In the genomic region with DNA sequence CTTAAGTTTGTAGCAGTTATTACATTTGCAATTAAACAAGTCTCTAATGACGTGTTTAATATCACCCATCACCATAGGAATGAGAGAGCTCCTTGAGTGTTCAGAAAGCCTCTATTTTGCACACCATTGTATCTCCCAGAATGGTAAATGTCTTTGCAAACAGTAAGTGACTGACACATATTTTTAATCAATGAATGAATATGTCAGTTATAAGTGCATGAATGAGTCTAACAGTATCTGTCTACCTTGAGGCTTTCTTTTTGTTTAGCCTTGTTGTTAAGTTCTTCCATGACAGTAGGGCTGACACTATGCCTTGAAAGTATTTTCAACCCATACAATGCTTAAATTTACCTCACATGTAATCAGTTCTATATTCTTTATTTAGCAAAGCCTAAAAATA, we compare ENCODE assay signal across 40 cellular contexts.
"Had no signal": no experiment of that assay in that cellular context is flagged by ENCODE, and none has a peak within 500 bp of the region (broad histone marks: within the 10 kb centered on the region; RNA-seq: fewer than 3 reads in every experiment).

No MANE protein-coding gene starts in this region.

- H3K36me3 ChIP-seq: adrenal gland, ascending aorta, brain microvascular endothelial cell, breast epithelium, cardiac muscle cell had no signal

- DNase-seq: activated effector memory CD4-positive, alpha-beta T cell treated with anti-CD3 and anti-CD28 coated beads, Interleukin-2, amount 50 U/mL, for 16 hours; activated effector memory CD4-positive, alpha-beta T cell treated with Interleukin-2 at 50 U/mL for 16 hours; activated gamma-delta T cell; activated gamma-delta T cell treated with Interleukin-2 at 50 U/mL for 16 hours; activated naive CD4-positive, alpha-beta T cell; activated naive CD4-positive, alpha-beta T cell treated with anti-CD3 and anti-CD28 coated beads for 36 hours; activated naive CD4-positive, alpha-beta T cell treated with anti-CD3 and anti-CD28 coated beads, Interleukin-2, amount 10 ng/mL, durations not matched to agents 7 days and 5 days; activated naive CD4-positive, alpha-beta T cell treated with anti-CD3 and anti-CD28 coated beads, Interleukin-2, amount 50 U/mL, for 16 hours; activated naive CD4-positive, alpha-beta T cell treated with Interleukin-2 at 50 U/mL for 16 hours; activated naive CD8-positive, alpha-beta T cell treated with anti-CD3 and anti-CD28 coated beads for 36 hours; activated naive CD8-positive, alpha-beta T cell treated with anti-CD3 and anti-CD28 coated beads, Interleukin-2, amount 10 ng/mL, durations not matched to agents 7 days and 5 days; activated naive CD8-positive, alpha-beta T cell treated with anti-CD3 and anti-CD28 coated beads, Interleukin-2, amount 50 U/mL, for 24 hours; activated T-cell treated with anti-CD3 and anti-CD28 coated beads, Interleukin-2, amount 50 U/mL, for 1 hour; activated T-cell treated with anti-CD3 and anti-CD28 coated beads, Interleukin-2, amount 50 U/mL, for 24 hours; activated T-cell treated with anti-CD3 and anti-CD28 coated beads, Interleukin-2, amount 50 U/mL, for 4 hours; activated T-cell treated with anti-CD3 and anti-CD28 coated beads, Interleukin-2, amount 50 U/mL, for 48 hours; activated T-cell treated with anti-CD3 and anti-CD28 coated beads, Interleukin-2, amount 50 U/mL, for 72 hours; adrenal gland; amniotic stem cell; amygdala; anterior cingulate cortex; aorta; body of pancreas; brain microvascular endothelial cell; caudate nucleus; central memory CD4-positive, alpha-beta T cell; cerebellar nuclear complex had no signal

- H3K4me3 ChIP-seq: adrenal gland, ascending aorta, body of pancreas, breast epithelium, cardiac muscle cell had no signal

- ATAC-seq: activated naive CD4-positive, alpha-beta T cell treated with anti-CD3 and anti-CD28 coated beads, Interleukin-2, amount 50 U/mL, for 72 hours; activated naive CD8-positive, alpha-beta T cell treated with anti-CD3 and anti-CD28 coated beads, Interleukin-2, amount 50 U/mL, for 24 hours; activated T-cell treated with anti-CD3 and anti-CD28 coated beads, Interleukin-2, amount 50 U/mL, for 4 hours; activated T-cell treated with anti-CD3 and anti-CD28 coated beads, Interleukin-2, amount 50 U/mL, for 72 hours; activated T-helper 17 cell treated with anti-CD3 and anti-CD28 coated beads, Interleukin-2, amount 50 U/mL, for 72 hours; body of pancreas had no signal

- H3K27me3 ChIP-seq: adrenal gland, ascending aorta, body of pancreas, brain microvascular endothelial cell, breast epithelium, cardiac muscle cell had no signal

- H3K4me1 ChIP-seq: adrenal gland, ascending aorta, body of pancreas, breast epithelium had no signal

- H3K4me1 Mint-ChIP-seq: activated naive CD4-positive, alpha-beta T cell treated with anti-CD3 and anti-CD28 coated beads, Interleukin-2, amount 10 ng/mL, durations not matched to agents 7 days and 5 days; activated naive CD4-positive, alpha-beta T cell treated with anti-CD3 and anti-CD28 coated beads, Interleukin-2, amount 50 U/mL, for 24 hours; activated naive CD8-positive, alpha-beta T cell treated with anti-CD3 and anti-CD28 coated beads for 36 hours; activated naive CD8-positive, alpha-beta T cell treated with anti-CD3 and anti-CD28 coated beads, Interleukin-2, amount 10 ng/mL, durations not matched to agents 7 days and 5 days; activated naive CD8-positive, alpha-beta T cell treated with anti-CD3 and anti-CD28 coated beads, Interleukin-2, amount 50 U/mL, for 24 hours; activated T-helper 17 cell treated with anti-CD3 and anti-CD28 coated beads, Interleukin-2, amount 50 U/mL, for 72 hours; brain; central memory CD8-positive, alpha-beta T cell had no signal

- H3K9me3 ChIP-seq: adrenal gland, ascending aorta, body of pancreas had no signal

- H3K27ac ChIP-seq: adrenal gland, ascending aorta, body of pancreas, brain microvascular endothelial cell, breast epithelium, cardiac muscle cell had no signal

- H3K4me3 Mint-ChIP-seq: activated naive CD4-positive, alpha-beta T cell treated with anti-CD3 and anti-CD28 coated beads for 36 hours; activated naive CD4-positive, alpha-beta T cell treated with anti-CD3 and anti-CD28 coated beads, Interleukin-2, amount 10 ng/mL, durations not matched to agents 7 days and 5 days; activated naive CD4-positive, alpha-beta T cell treated with anti-CD3 and anti-CD28 coated beads, Interleukin-2, amount 50 U/mL, for 24 hours; activated naive CD8-positive, alpha-beta T cell; activated naive CD8-positive, alpha-beta T cell treated with anti-CD3 and anti-CD28 coated beads for 36 hours; activated naive CD8-positive, alpha-beta T cell treated with anti-CD3 and anti-CD28 coated beads, Interleukin-2, amount 10 ng/mL, durations not matched to agents 7 days and 5 days; activated naive CD8-positive, alpha-beta T cell treated with anti-CD3 and anti-CD28 coated beads, Interleukin-2, amount 50 U/mL, for 24 hours; activated T-cell treated with anti-CD3 and anti-CD28 coated beads, Interleukin-2, amount 50 U/mL, for 24 hours; activated T-cell treated with anti-CD3 and anti-CD28 coated beads, Interleukin-2, amount 50 U/mL, for 4 hours; activated T-cell treated with anti-CD3 and anti-CD28 coated beads, Interleukin-2, amount 50 U/mL, for 72 hours; activated T-helper 1 cell treated with anti-CD3 and anti-CD28 coated beads, Interleukin-12 subunit alpha, Interleukin-12 subunit beta, Interleukin-2, Interleukin-4 antibody, amounts not matched to agents 30 ng/mL and 10 ng/mL and 1 ng/mL, durations not matched to agents 14 hours and 24 hours and 36 hours; activated T-helper 17 cell treated with anti-CD3 and anti-CD28 coated beads, Interleukin-2, amount 50 U/mL, for 72 hours; brain; central memory CD8-positive, alpha-beta T cell had no signal

- H3K36me3 Mint-ChIP-seq: activated naive CD4-positive, alpha-beta T cell treated with anti-CD3 and anti-CD28 coated beads, Interleukin-2, amount 10 ng/mL, durations not matched to agents 7 days and 5 days; activated naive CD4-positive, alpha-beta T cell treated with anti-CD3 and anti-CD28 coated beads, Interleukin-2, amount 50 U/mL, for 24 hours; activated naive CD4-positive, alpha-beta T cell treated with anti-CD3 and anti-CD28 coated beads, Interleukin-2, amount 50 U/mL, for 72 hours; activated naive CD8-positive, alpha-beta T cell; activated naive CD8-positive, alpha-beta T cell treated with anti-CD3 and anti-CD28 coated beads for 36 hours; activated naive CD8-positive, alpha-beta T cell treated with anti-CD3 and anti-CD28 coated beads, Interleukin-2, amount 10 ng/mL, durations not matched to agents 7 days and 5 days; brain had no signal

- FAIRE-seq: astrocyte, bronchial epithelial cell had no signal

- H3K27ac Mint-ChIP-seq: activated naive CD4-positive, alpha-beta T cell treated with anti-CD3 and anti-CD28 coated beads for 36 hours; activated naive CD4-positive, alpha-beta T cell treated with anti-CD3 and anti-CD28 coated beads, Interleukin-2, amount 10 ng/mL, durations not matched to agents 7 days and 5 days; activated naive CD4-positive, alpha-beta T cell treated with anti-CD3 and anti-CD28 coated beads, Interleukin-2, amount 50 U/mL, for 24 hours; activated naive CD4-positive, alpha-beta T cell treated with anti-CD3 and anti-CD28 coated beads, Interleukin-2, amount 50 U/mL, for 72 hours; activated naive CD8-positive, alpha-beta T cell; activated naive CD8-positive, alpha-beta T cell treated with anti-CD3 and anti-CD28 coated beads for 36 hours; activated naive CD8-positive, alpha-beta T cell treated with anti-CD3 and anti-CD28 coated beads, Interleukin-2, amount 10 ng/mL, durations not matched to agents 7 days and 5 days; activated naive CD8-positive, alpha-beta T cell treated with anti-CD3 and anti-CD28 coated beads, Interleukin-2, amount 50 U/mL, for 24 hours; activated T-cell treated with anti-CD3 and anti-CD28 coated beads, Interleukin-2, amount 50 U/mL, for 24 hours; activated T-cell treated with anti-CD3 and anti-CD28 coated beads, Interleukin-2, amount 50 U/mL, for 72 hours; activated T-helper 1 cell treated with anti-CD3 and anti-CD28 coated beads, Interleukin-12 subunit alpha, Interleukin-12 subunit beta, Interleukin-2, Interleukin-4 antibody, amounts not matched to agents 30 ng/mL and 10 ng/mL and 1 ng/mL, durations not matched to agents 14 hours and 24 hours and 36 hours; activated T-helper 17 cell treated with anti-CD3 and anti-CD28 coated beads, Interleukin-2, amount 50 U/mL, for 72 hours; activated T-helper 2 cell treated with anti-CD3 and anti-CD28 coated beads, Interferon-gamma antibody, Interleukin-2, Interleukin-4, amounts not matched to agents 10 μg/mL and 5 μg/mL and 100 μg/mL, durations not matched to agents 14 hours and 24 hours and 36 hours; brain had no signal

- H3K27me3 Mint-ChIP-seq: activated naive CD4-positive, alpha-beta T cell treated with anti-CD3 and anti-CD28 coated beads, Interleukin-2, amount 10 ng/mL, durations not matched to agents 7 days and 5 days; activated naive CD4-positive, alpha-beta T cell treated with anti-CD3 and anti-CD28 coated beads, Interleukin-2, amount 50 U/mL, for 24 hours; activated naive CD8-positive, alpha-beta T cell; activated naive CD8-positive, alpha-beta T cell treated with anti-CD3 and anti-CD28 coated beads for 36 hours; activated naive CD8-positive, alpha-beta T cell treated with anti-CD3 and anti-CD28 coated beads, Interleukin-2, amount 10 ng/mL, durations not matched to agents 7 days and 5 days; activated naive CD8-positive, alpha-beta T cell treated with anti-CD3 and anti-CD28 coated beads, Interleukin-2, amount 50 U/mL, for 24 hours; activated T-cell treated with anti-CD3 and anti-CD28 coated beads, Interleukin-2, amount 50 U/mL, for 24 hours; activated T-helper 17 cell treated with anti-CD3 and anti-CD28 coated beads, Interleukin-2, amount 50 U/mL, for 72 hours; brain; central memory CD8-positive, alpha-beta T cell had no signal
